In genomic region chr15:60486742-60487141, GRCh38 we compare ENCODE assay signal across 21 cellular contexts.
"Had no signal": no experiment of that assay in that cellular context is flagged by ENCODE, and none has a peak within 500 bp of the region (broad histone marks: within the 10 kb centered on the region; RNA-seq: fewer than 3 reads in every experiment).

No MANE protein-coding gene starts in this region.

- H3K36me3 Mint-ChIP-seq: neural progenitor cell had no signal

- H3K9me3 Mint-ChIP-seq: activated naive CD8-positive, alpha-beta T cell treated with anti-CD3 and anti-CD28 coated beads for 36 hours; activated T-cell treated with anti-CD3 and anti-CD28 coated beads, Interleukin-2, amount 50 U/mL, for 24 hours; activated T-helper 2 cell treated with anti-CD3 and anti-CD28 coated beads, Interferon-gamma antibody, Interleukin-2, Interleukin-4, amounts not matched to agents 10 μg/mL and 5 μg/mL and 100 μg/mL, durations not matched to agents 14 hours and 24 hours and 36 hours; naive B cell; neural progenitor cell; stimulated activated memory B cell treated with anti-CD40 and anti-IgM and Interleukin-4, amounts not matched to agents 10 μg/mL and 1 μg/mL and 100 μg/mL, for 72 hours had no signal

- H3K27me3 Mint-ChIP-seq: activated naive CD8-positive, alpha-beta T cell treated with anti-CD3 and anti-CD28 coated beads for 36 hours; activated T-cell treated with anti-CD3 and anti-CD28 coated beads, Interleukin-2, amount 50 U/mL, for 24 hours; naive B cell; stimulated activated memory B cell treated with anti-CD40 and anti-IgM and Interleukin-4, amounts not matched to agents 10 μg/mL and 1 μg/mL and 100 μg/mL, for 72 hours had no signal

- ATAC-seq: foreskin keratinocyte; left lobe of liver; lower lobe of right lung; sciatic nerve; stimulated activated memory B cell treated with anti-CD40 and anti-IgM and Interleukin-4, amounts not matched to agents 10 μg/mL and 1 μg/mL and 100 μg/mL, for 72 hours had no signal

- H3K27ac Mint-ChIP-seq: activated naive CD8-positive, alpha-beta T cell treated with anti-CD3 and anti-CD28 coated beads for 36 hours; activated T-cell treated with anti-CD3 and anti-CD28 coated beads, Interleukin-2, amount 50 U/mL, for 24 hours; activated T-helper 2 cell treated with anti-CD3 and anti-CD28 coated beads, Interferon-gamma antibody, Interleukin-2, Interleukin-4, amounts not matched to agents 10 μg/mL and 5 μg/mL and 100 μg/mL, durations not matched to agents 14 hours and 24 hours and 36 hours; naive B cell; neural progenitor cell; stimulated activated memory B cell treated with anti-CD40 and anti-IgM and Interleukin-4, amounts not matched to agents 10 μg/mL and 1 μg/mL and 100 μg/mL, for 72 hours had no signal

- H3K4me1 Mint-ChIP-seq: neural progenitor cell had no signal

- H3K4me3 Mint-ChIP-seq: activated naive CD8-positive, alpha-beta T cell treated with anti-CD3 and anti-CD28 coated beads for 36 hours; activated T-cell treated with anti-CD3 and anti-CD28 coated beads, Interleukin-2, amount 50 U/mL, for 24 hours; neural progenitor cell; stimulated activated memory B cell treated with anti-CD40 and anti-IgM and Interleukin-4, amounts not matched to agents 10 μg/mL and 1 μg/mL and 100 μg/mL, for 72 hours had no signal

- DNase-seq: activated CD4-positive, alpha-beta T cell treated with anti-CD3 and anti-CD28 coated beads, Interleukin-2, amount 50 U/mL, for 4 hours; activated CD8-positive, alpha-beta memory T cell treated with anti-CD3 and anti-CD28 coated beads for 24 hours; activated CD8-positive, alpha-beta memory T cell treated with anti-CD3 and anti-CD28 coated beads, Interleukin-2, amount 50 U/mL, for 4 hours; activated naive CD4-positive, alpha-beta T cell; activated naive CD8-positive, alpha-beta T cell treated with anti-CD3 and anti-CD28 coated beads for 36 hours; activated T-cell treated with anti-CD3 and anti-CD28 coated beads, Interleukin-2, amount 50 U/mL, for 24 hours; central memory CD4-positive, alpha-beta T cell; dermis blood vessel endothelial cell; effector CD8-positive, alpha-beta T cell; erythroblast; foreskin keratinocyte; lower lobe of right lung; naive B cell; small intestine; stimulated activated CD4-positive, alpha-beta T cell treated with anti-CD3 and anti-CD28 coated beads, Interleukin-2, amount 100 ng/mL, for 24 hours; transverse colon had no signal
